In the genomic region with DNA sequence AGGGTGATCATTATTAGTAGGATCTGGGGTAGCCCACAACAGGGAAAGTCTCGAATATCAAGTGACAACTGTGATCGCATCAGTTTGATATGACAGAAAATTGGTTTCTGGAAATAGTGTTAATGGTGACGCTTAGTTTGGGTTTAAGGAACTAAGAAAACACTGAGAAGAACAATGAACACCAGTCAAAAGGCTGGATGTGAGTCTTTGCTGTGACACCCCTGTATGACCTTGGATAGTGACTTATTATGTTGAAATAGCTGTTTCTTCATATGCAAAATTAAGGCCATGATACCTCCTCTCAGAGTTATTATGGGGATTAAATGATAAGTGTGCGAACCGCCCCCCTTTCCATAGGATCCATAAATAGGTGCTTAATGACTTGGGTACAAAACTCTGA, we compare ENCODE assay signal across 8 cellular contexts. TPM values are rescaled to one million over a fixed set of nuclear protein-coding genes. Genes with fewer than 3 reads are reported as not detected.
DNase-seq lines count a peak whose midpoint lies in the region; ATAC-seq and TF ChIP-seq lines count a peak whose summit lies in the region.

No MANE protein-coding gene starts in this region.

- TF ChIP-seq CTCF in kidney epithelial cell (IDR thresholded peaks at IDR 0.05; ENCODE audit: insufficient read depth, low read length, poor library complexity, severe bottlenecking) (no peak), transverse colon (IDR thresholded peaks at IDR 0.05) (no peak)

- 19 to 23% methylated on average over 5 of the region's 5 CpGs for WGBS in transverse colon (ENCODE audit: low coverage in 1 of 2), 2 donors

- peak overlapping the region; percentile 75 for H3K27ac Mint-ChIP-seq in activated naive CD4-positive, alpha-beta T cell treated with anti-CD3 and anti-CD28 coated beads for 36 hours
- peak overlapping the region; percentile 80 for H3K27ac Mint-ChIP-seq in activated T-helper 2 cell treated with anti-CD3 and anti-CD28 coated beads, Interferon-gamma antibody, Interleukin-2, Interleukin-4, amounts not matched to agents 10 μg/mL and 5 μg/mL and 100 μg/mL, durations not matched to agents 14 hours and 24 hours and 36 hours

- in situ Hi-C loops in transverse colon (cut with MboI; ENCODE audit: low pct_ligation_motif_present in 1 of 4, low pct_unique_long_range_greater_than_20kb in 1 of 4, low sequenced_read_pairs in 3 of 4) = loop anchor here in 1 of 4 donors (25.0 kb wide), 1 partner anchor 730 kb away; no protein-coding TSS in a partner anchor

- DNase-seq in activated naive CD4-positive, alpha-beta T cell treated with anti-CD3 and anti-CD28 coated beads for 36 hours = no peak
- DNase-seq in activated naive CD4-positive, alpha-beta T cell (lab: John Stamatoyannopoulos, UW) = no peak
- no peak for DNase-seq in activated T-helper 2 cell treated with anti-CD3 and anti-CD28 coated beads, Interferon-gamma antibody, Interleukin-2, Interleukin-4, amounts not matched to agents 10 μg/mL and 5 μg/mL and 100 μg/mL, durations not matched to agents 14 hours and 24 hours and 36 hours (ENCODE audit: low spot score)
- DNase-seq in kidney epithelial cell (ENCODE audit: low read depth) (no peak), transverse colon (no peak)
- DNase-seq in activated CD4-positive, alpha-beta T cell treated with anti-CD3 and anti-CD28 coated beads, Interleukin-2, amount 50 U/mL, for 1 hour = no peak

- intact Hi-C loops in activated naive CD4-positive, alpha-beta T cell treated with anti-CD3 and anti-CD28 coated beads for 36 hours (cut with micrococcal nuclease) = loop anchor here (5.0 to 10.0 kb wide), 3 partner anchors 285 to 1375 kb away; partner anchors contain the start of genes SNX30 and TXN
- intact Hi-C loops in activated T-helper 2 cell treated with anti-CD3 and anti-CD28 coated beads, Interferon-gamma antibody, Interleukin-2, Interleukin-4, amounts not matched to agents 10 μg/mL and 5 μg/mL and 100 μg/mL, durations not matched to agents 14 hours and 24 hours and 36 hours (cut with micrococcal nuclease) = loop anchor here (10.0 kb wide), 1 partner anchor 1377 kb away; the partner anchor contains the start of gene TXN
- intact Hi-C loops in transverse colon (cut with DNase I; ENCODE audit: low total_unique reads) = no loop called here

- H3K27ac ChIP-seq in transverse colon = peak overlapping the region; percentile 84 to 99 (median 96)

- H3K4me3 Mint-ChIP-seq in activated naive CD4-positive, alpha-beta T cell treated with anti-CD3 and anti-CD28 coated beads for 36 hours = peak overlapping the region; percentile 90
- peak overlapping the region; percentile 93 for H3K4me3 Mint-ChIP-seq in activated T-helper 2 cell treated with anti-CD3 and anti-CD28 coated beads, Interferon-gamma antibody, Interleukin-2, Interleukin-4, amounts not matched to agents 10 μg/mL and 5 μg/mL and 100 μg/mL, durations not matched to agents 14 hours and 24 hours and 36 hours (ENCODE audit: low read depth)

- CTCF ChIA-PET in activated naive CD4-positive, alpha-beta T cell treated with anti-CD3 and anti-CD28 coated beads for 36 hours (lab: Charles Lee) = no interaction called here

- H3K36me3 ChIP-seq in kidney epithelial cell (ENCODE audit: control insufficient read depth, insufficient read depth, low read length) (no peaks in the 10 kb centered on the region), transverse colon (no peaks in the 10 kb centered on the region)

- no peaks in the 10 kb centered on the region for H3K27me3 Mint-ChIP-seq in activated naive CD4-positive, alpha-beta T cell treated with anti-CD3 and anti-CD28 coated beads for 36 hours (ENCODE audit: low read depth)
- no peaks in the 10 kb centered on the region for H3K27me3 Mint-ChIP-seq in activated T-helper 2 cell treated with anti-CD3 and anti-CD28 coated beads, Interferon-gamma antibody, Interleukin-2, Interleukin-4, amounts not matched to agents 10 μg/mL and 5 μg/mL and 100 μg/mL, durations not matched to agents 14 hours and 24 hours and 36 hours (ENCODE audit: low read depth)

- ATAC-seq in esophagus mucosa (no peak), GM19467 (IDR thresholded peaks at IDR 0.05; ENCODE audit: unreplicated experiment) (no peak)

- H3K36me3 Mint-ChIP-seq in activated naive CD4-positive, alpha-beta T cell treated with anti-CD3 and anti-CD28 coated beads for 36 hours (ENCODE audit: low read depth) = peaks cover 12% of the 10 kb centered on the region
- H3K36me3 Mint-ChIP-seq in activated T-helper 2 cell treated with anti-CD3 and anti-CD28 coated beads, Interferon-gamma antibody, Interleukin-2, Interleukin-4, amounts not matched to agents 10 μg/mL and 5 μg/mL and 100 μg/mL, durations not matched to agents 14 hours and 24 hours and 36 hours (ENCODE audit: low read depth) = peaks cover 32% of the 10 kb centered on the region

- peaks cover 42% of the 10 kb centered on the region for H3K4me1 Mint-ChIP-seq in activated naive CD4-positive, alpha-beta T cell treated with anti-CD3 and anti-CD28 coated beads for 36 hours (ENCODE audit: low read depth)
- H3K4me1 Mint-ChIP-seq in activated T-helper 2 cell treated with anti-CD3 and anti-CD28 coated beads, Interferon-gamma antibody, Interleukin-2, Interleukin-4, amounts not matched to agents 10 μg/mL and 5 μg/mL and 100 μg/mL, durations not matched to agents 14 hours and 24 hours and 36 hours (ENCODE audit: low read depth) = peaks cover 45% of the 10 kb centered on the region

- H3K4me1 ChIP-seq in transverse colon = peaks cover 17 to 61% (median 46%) of the 10 kb centered on the region in 4 donors

- peak overlapping the region; percentile 92 for H3K4me3 ChIP-seq in kidney epithelial cell (ENCODE audit: low read depth, low read length)
- peak overlapping the region; percentile 60 to 94 (median 90) for H3K4me3 ChIP-seq in transverse colon

- TF ChIP-seq POLR2A in transverse colon (IDR thresholded peaks at IDR 0.05) = no peak

- H3K9me3 Mint-ChIP-seq in activated naive CD4-positive, alpha-beta T cell treated with anti-CD3 and anti-CD28 coated beads for 36 hours = no peaks in the 10 kb centered on the region
- no peaks in the 10 kb centered on the region for H3K9me3 Mint-ChIP-seq in activated T-helper 2 cell treated with anti-CD3 and anti-CD28 coated beads, Interferon-gamma antibody, Interleukin-2, Interleukin-4, amounts not matched to agents 10 μg/mL and 5 μg/mL and 100 μg/mL, durations not matched to agents 14 hours and 24 hours and 36 hours

- H3K27me3 ChIP-seq in kidney epithelial cell (ENCODE audit: control insufficient read depth, insufficient read depth, low read length) (no peaks in the 10 kb centered on the region), transverse colon (no peaks in the 10 kb centered on the region)

- no peak for TF ChIP-seq EP300 in transverse colon (IDR thresholded peaks at IDR 0.05; ENCODE audit: low read depth)

- H3K9me3 ChIP-seq in transverse colon = no peaks in the 10 kb centered on the region

RNA-seq across cellular contexts. Expression of gene DNAJC25, which starts 0.9 kb away (rescaled TPM):
- total RNA-seq in activated naive CD4-positive, alpha-beta T cell treated with anti-CD3 and anti-CD28 coated beads for 36 hours = 1 to 10 TPM; 3.4 to 3.9 TPM
- 7.3 and 7.4 TPM in 2 replicates for total RNA-seq in activated T-helper 2 cell treated with anti-CD3 and anti-CD28 coated beads, Interferon-gamma antibody, Interleukin-2, Interleukin-4, amounts not matched to agents 10 μg/mL and 5 μg/mL and 100 μg/mL, durations not matched to agents 14 hours and 24 hours and 36 hours
- total RNA-seq in kidney epithelial cell (5.7 and 8.1 TPM in 2 replicates), transverse colon (10 to 100 TPM; 10.1 to 19.4 (median 15.3) TPM), esophagus mucosa (3.0 TPM)

RNA-seq across cellular contexts. Expression of gene GNG10, which starts 29.4 kb away (rescaled TPM):
- total RNA-seq in activated naive CD4-positive, alpha-beta T cell treated with anti-CD3 and anti-CD28 coated beads for 36 hours = 10 to 100 TPM; 20.6 to 21.1 TPM
- 30.7 and 30.9 TPM in 2 replicates for total RNA-seq in activated T-helper 2 cell treated with anti-CD3 and anti-CD28 coated beads, Interferon-gamma antibody, Interleukin-2, Interleukin-4, amounts not matched to agents 10 μg/mL and 5 μg/mL and 100 μg/mL, durations not matched to agents 14 hours and 24 hours and 36 hours
- total RNA-seq in kidney epithelial cell = 69.3 and 88.4 TPM in 2 replicates
- total RNA-seq in transverse colon = 10 to 100 TPM in 3 of 4 donors, 1 to 10 TPM in 1; 3.7 to 48.7 (median 30.0) TPM
- total RNA-seq in esophagus mucosa = 12.8 TPM

RNA-seq across cellular contexts. Expression of gene PTGR1, which starts 32.6 kb away (rescaled TPM):
- total RNA-seq in activated naive CD4-positive, alpha-beta T cell treated with anti-CD3 and anti-CD28 coated beads for 36 hours = 1 to 10 TPM; 1.1 to 1.6 TPM
- 1.4 and 1.8 TPM in 2 replicates for total RNA-seq in activated T-helper 2 cell treated with anti-CD3 and anti-CD28 coated beads, Interferon-gamma antibody, Interleukin-2, Interleukin-4, amounts not matched to agents 10 μg/mL and 5 μg/mL and 100 μg/mL, durations not matched to agents 14 hours and 24 hours and 36 hours
- total RNA-seq in kidney epithelial cell = 52.2 and 59.9 TPM in 2 replicates
- total RNA-seq in transverse colon = 10 to 100 TPM in 3 of 4 donors, 1 to 10 TPM in 1; 2.6 to 90.0 (median 51.6) TPM
- total RNA-seq in esophagus mucosa = 101 TPM
